ENCODE assay signal across 24 cellular contexts in genomic region chr1:167799747-167800146, GRCh38.
DNase-seq lines count a peak whose midpoint lies in the region; ATAC-seq and TF ChIP-seq lines count a peak whose summit lies in the region.
"Had no signal": no experiment of that assay in that cellular context is flagged by ENCODE, and none has a peak within 500 bp of the region (broad histone marks: within the 10 kb centered on the region; RNA-seq: fewer than 3 reads in every experiment).

No MANE protein-coding gene starts in this region.

- H3K4me1 ChIP-seq in left ventricle myocardium inferior (peaks cover 43% of the 10 kb centered on the region), RWPE2 (ENCODE audit: insufficient read depth, poor library complexity, severe bottlenecking) (peaks cover 34% of the 10 kb centered on the region), foreskin keratinocyte (peaks cover 22% of the 10 kb centered on the region)

- H3K9me3 ChIP-seq in left ventricle myocardium inferior (replicated peaks) (no peaks in the 10 kb centered on the region), RWPE2 (ENCODE audit: severe bottlenecking) (no peaks in the 10 kb centered on the region)
- H3K9me3 ChIP-seq: A549, SK-N-SH had no signal

- ATAC-seq in left cardiac atrium, result no peak
- ATAC-seq in RWPE2 (ENCODE audit: low read depth), result peak; percentile 19; the same call in 2 of the 3 replicates
- peak; percentile 30 for ATAC-seq in foreskin keratinocyte
- ATAC-seq in HG03342 (IDR thresholded peaks at IDR 0.05; ENCODE audit: unreplicated experiment), result no peak
- no peak for ATAC-seq in GM19397 (IDR thresholded peaks at IDR 0.05; ENCODE audit: unreplicated experiment)
- ATAC-seq: A549, HCT116, Panc1 had no signal

- H3K4me3 ChIP-seq in left ventricle myocardium inferior (no peak overlapping the region), RWPE2 (ENCODE audit: severe bottlenecking) (no peak overlapping the region)
- H3K4me3 ChIP-seq: A549; BLaER1 treated with 17β-estradiol and CSF1 and Interleukin-3, amounts not matched to agents 10 nM and 100 nM had no signal

- TF ChIP-seq CTCF in left ventricle myocardium inferior (IDR thresholded peaks at IDR 0.05; ENCODE audit: borderline replicate concordance) (no peak), RWPE2 (IDR thresholded peaks at IDR 0.05; ENCODE audit: poor library complexity, severe bottlenecking) (no peak), foreskin keratinocyte (conservative IDR thresholded peaks at IDR 0.05) (no peak)

- intact Hi-C loops in left ventricle myocardium inferior (cut with micrococcal nuclease) (loop anchor here (5.0 to 10.0 kb wide), 2 partner anchors 72 to 195 kb away; no protein-coding TSS in a partner anchor), left cardiac atrium (cut with DNase I) (loop anchor here (10.0 kb wide), 1 partner anchor 195 kb away; no protein-coding TSS in a partner anchor)

- H3K27ac ChIP-seq in left ventricle myocardium inferior (replicated peaks) (peak overlapping the region; percentile 16), RWPE2 (ENCODE audit: poor library complexity, severe bottlenecking) (peak overlapping the region; percentile 93), foreskin keratinocyte (no peak overlapping the region)
- H3K27ac ChIP-seq: A549 had no signal

- no peaks in the 10 kb centered on the region for H3K27me3 ChIP-seq in left ventricle myocardium inferior (ENCODE audit: low read depth)
- no peaks in the 10 kb centered on the region for H3K27me3 ChIP-seq in RWPE2 (ENCODE audit: insufficient read depth, poor library complexity, severe bottlenecking)
- H3K27me3 ChIP-seq in foreskin keratinocyte, result no peaks in the 10 kb centered on the region
- H3K27me3 ChIP-seq: BLaER1 treated with 17β-estradiol and CSF1 and Interleukin-3, amounts not matched to agents 10 nM and 100 nM had no signal

- DNase-seq in left ventricle myocardium inferior (no peak), left cardiac atrium (no peak), RWPE2 (ENCODE audit: low spot score) (no peak), foreskin keratinocyte (peak; percentile 78 to 90), epidermal melanocyte (ENCODE audit: insufficient read length, low spot score) (no peak)
- DNase-seq: AML-193; CD4-positive, alpha-beta T cell; DMS79 treated with DMSO at 0.1 percent for 48 hours; GF-D8; NCI-H1092 treated with DMSO at 0.1 percent for 48 hours; NCI-H146; NCI-H1930; NCI-H2107; NCI-H226; NCI-H510A; NCI-H69; SW 1271 had no signal

- no peaks in the 10 kb centered on the region for H3K36me3 ChIP-seq in left ventricle myocardium inferior
- no peaks in the 10 kb centered on the region for H3K36me3 ChIP-seq in RWPE2 (ENCODE audit: low read depth)

Comparison
In these comparisons a context has a peak if more than half of its experiments do, and no peak if none do; other contexts are left out.
1. DNase-seq: peak in foreskin keratinocyte (2 of 2); none in left ventricle myocardium inferior (single experiment), left cardiac atrium (single experiment), RWPE2 (single experiment) and epidermal melanocyte (single experiment).
2. ATAC-seq: peak in RWPE2 (single experiment) and foreskin keratinocyte (single experiment); none in left cardiac atrium (0 of 2), HG03342 (single experiment) and GM19397 (single experiment).